In the genomic region with DNA sequence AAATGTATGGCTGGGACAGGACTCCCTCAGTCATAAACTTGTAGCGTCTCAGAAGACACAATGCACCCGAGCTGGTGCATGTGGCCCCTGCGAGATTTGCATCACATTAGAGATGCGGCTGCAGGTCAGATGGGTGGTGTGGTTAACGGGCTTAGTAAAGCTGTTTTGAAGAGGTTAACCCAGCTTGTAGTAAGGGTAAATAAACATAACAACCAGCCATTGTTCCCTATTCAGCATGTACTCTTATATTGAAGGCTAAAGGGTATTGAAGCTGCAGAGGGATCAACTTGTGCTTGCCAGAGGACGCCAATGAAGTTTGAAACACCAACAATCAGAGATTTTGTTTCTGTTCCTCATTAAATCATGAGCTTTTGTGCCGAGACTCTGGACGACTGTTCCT, we compare ENCODE assay signal across 18 cellular contexts.
DNase-seq lines count a peak whose midpoint lies in the region; ATAC-seq, FAIRE-seq and TF ChIP-seq lines count a peak whose summit lies in the region.
"Had no signal": no experiment of that assay in that cellular context is flagged by ENCODE, and none has a peak within 500 bp of the region (broad histone marks: within the 10 kb centered on the region; RNA-seq: fewer than 3 reads in every experiment).

No MANE protein-coding gene starts in this region.

- H3K27me3 ChIP-seq in KMS-11 (ENCODE audit: insufficient read depth, low read depth) (no peaks in the 10 kb centered on the region), astrocyte (ENCODE audit: insufficient read depth, low read length) (peaks cover 64% of the 10 kb centered on the region)

- H3K27ac Mint-ChIP-seq in astrocyte (ENCODE audit: unreplicated experiment): no peak overlapping the region
- H3K27ac Mint-ChIP-seq: dendritic cell treated with granulocyte-macrophage colony-stimulating factor and Interleukin-4, amounts not matched to agents 40 ng/mL and 50 ng/mL, for 4 days had no signal

- no peaks in the 10 kb centered on the region for H3K79me2 ChIP-seq in KMS-11 (ENCODE audit: insufficient read depth, low read depth)
- H3K79me2 ChIP-seq in astrocyte (ENCODE audit: insufficient read depth, low read length): no peaks in the 10 kb centered on the region
- H3K79me2 ChIP-seq: hepatocyte had no signal

- no peak for TF ChIP-seq POLR2A in GM12891 (IDR thresholded peaks at IDR 0.05; ENCODE audit: low read depth, low read length)

- ATAC-seq in HG03045 (IDR thresholded peaks at IDR 0.05; ENCODE audit: unreplicated experiment): no peak
- ATAC-seq in HG02642 (IDR thresholded peaks at IDR 0.05; ENCODE audit: poor library complexity, unreplicated experiment): no peak
- ATAC-seq: HCT116; stimulated activated naive CD8-positive, alpha-beta T cell treated with anti-CD3 and anti-CD28 coated beads, Interleukin-15, Interleukin-2, amounts not matched to agents 100 U/mL and 50 U/mL, for 24 hours had no signal

- H3K4me3 ChIP-seq in KMS-11 (IDR thresholded peaks at IDR 0.05; ENCODE audit: insufficient read depth, low read depth, low read length) (no peak overlapping the region), astrocyte (ENCODE audit: insufficient read depth, low read depth, low read length) (peak overlapping the region; percentile 26)
- H3K4me3 ChIP-seq: adrenal gland, hepatocyte, lung had no signal

- no peak overlapping the region for H3K27ac ChIP-seq in KMS-11
- H3K27ac ChIP-seq in astrocyte (ENCODE audit: low read depth, low read length): no peak overlapping the region
- H3K27ac ChIP-seq: adrenal gland, hepatocyte had no signal

- no peak overlapping the region for H3K9ac ChIP-seq in KMS-11
- H3K9ac ChIP-seq in astrocyte (ENCODE audit: low read length): no peak overlapping the region

- no peak overlapping the region for H3K4me3 Mint-ChIP-seq in astrocyte (ENCODE audit: unreplicated experiment)
- H3K4me3 Mint-ChIP-seq: dendritic cell treated with granulocyte-macrophage colony-stimulating factor and Interleukin-4, amounts not matched to agents 40 ng/mL and 50 ng/mL, for 4 days had no signal

- H3K4me1 Mint-ChIP-seq in astrocyte (ENCODE audit: low read depth, unreplicated experiment): no peaks in the 10 kb centered on the region

- H3K36me3 ChIP-seq in KMS-11 (ENCODE audit: insufficient read depth): no peaks in the 10 kb centered on the region
- H3K36me3 ChIP-seq in astrocyte (ENCODE audit: insufficient read depth, low read length): no peaks in the 10 kb centered on the region
- H3K36me3 ChIP-seq: adrenal gland had no signal

- H4K20me1 ChIP-seq in KMS-11 (ENCODE audit: insufficient read depth) (no peaks in the 10 kb centered on the region), astrocyte (ENCODE audit: insufficient read depth, low read length) (no peaks in the 10 kb centered on the region)

- peaks cover 5% of the 10 kb centered on the region for H3K36me3 Mint-ChIP-seq in astrocyte (ENCODE audit: low read depth, unreplicated experiment)

- H3K4me2 ChIP-seq in KMS-11 (0 out of 2 replicates have a peak overlapping the region, but pooled peaks have one; percentile 17), astrocyte (ENCODE audit: low read length) (peak overlapping the region; percentile 74)
- H3K4me2 ChIP-seq: hepatocyte had no signal

- FAIRE-seq in GM12891 (lab: Jason Lieb, UNC) (peak; percentile 77), astrocyte (lab: Jason Lieb, UNC) (no peak)

- DNase-seq in GM12891 (ENCODE audit: insufficient read length, low spot score) (no peak), astrocyte (ENCODE audit: low read depth) (no peak), medulla oblongata (ENCODE audit: extremely low spot score) (peak; percentile 26), NCI-H2171 (lab: John Stamatoyannopoulos, UW) (no peak)
- no peak for DNase-seq in activated CD8-positive, alpha-beta memory T cell treated with anti-CD3 and anti-CD28 coated beads, Interleukin-2, amount 50 U/mL, for 4 hours
- DNase-seq: activated CD4-positive, alpha-beta T cell treated with anti-CD3 and anti-CD28 coated beads for 4 hours; activated T-cell treated with anti-CD3 and anti-CD28 coated beads, Interleukin-2, amount 50 U/mL, for 48 hours; adrenal gland; GDM1; NCI-H2029; stimulated activated naive CD8-positive, alpha-beta T cell treated with anti-CD3 and anti-CD28 coated beads, Interleukin-15, Interleukin-2, amounts not matched to agents 100 U/mL and 50 U/mL, for 24 hours had no signal

- no peak overlapping the region for H2AFZ ChIP-seq in KMS-11 (ENCODE audit: low read depth)
- no peak overlapping the region for H2AFZ ChIP-seq in astrocyte (ENCODE audit: low read depth, low read length)
- H2AFZ ChIP-seq: hepatocyte had no signal

- H3K9me3 Mint-ChIP-seq in astrocyte (ENCODE audit: unreplicated experiment): peaks cover 16% of the 10 kb centered on the region
- H3K9me3 Mint-ChIP-seq: dendritic cell treated with granulocyte-macrophage colony-stimulating factor and Interleukin-4, amounts not matched to agents 40 ng/mL and 50 ng/mL, for 4 days had no signal

- TF ChIP-seq CTCF in KMS-11 (conservative IDR thresholded peaks at IDR 0.05; ENCODE audit: low read depth, low read length) (no peak), astrocyte (IDR thresholded peaks at IDR 0.05; ENCODE audit: insufficient read depth, low read depth, low read length) (no peak)

- no peaks in the 10 kb centered on the region for H3K9me3 ChIP-seq in astrocyte (ENCODE audit: insufficient read depth, low read depth, low read length)
- H3K9me3 ChIP-seq: adrenal gland had no signal

- H3K4me1 ChIP-seq in KMS-11 (ENCODE audit: low read depth, poor library complexity, severe bottlenecking) (no peaks in the 10 kb centered on the region), astrocyte (ENCODE audit: insufficient read depth, low read length) (peaks cover 6% of the 10 kb centered on the region)

- H3K27me3 Mint-ChIP-seq in astrocyte (ENCODE audit: low read depth, unreplicated experiment): peaks cover 63% of the 10 kb centered on the region

TF ChIP-seq in GM12891, 5 proteins besides CTCF, POLR2A, EP300 and RAD21:
- peak; percentile 70 for TF ChIP-seq SPI1 (IDR thresholded peaks at IDR 0.05; ENCODE audit: low read depth, low read length)
- 0 out of 2 replicates have a peak, but pooled peaks have one; percentile 31 for TF ChIP-seq POU2F2 (IDR thresholded peaks at IDR 0.05; ENCODE audit: low read depth, low read length)
- TF ChIP-seq PAX5 (IDR thresholded peaks at IDR 0.05; ENCODE audit: insufficient read depth, low read length, severe bottlenecking): no peak
